In the genomic region with DNA sequence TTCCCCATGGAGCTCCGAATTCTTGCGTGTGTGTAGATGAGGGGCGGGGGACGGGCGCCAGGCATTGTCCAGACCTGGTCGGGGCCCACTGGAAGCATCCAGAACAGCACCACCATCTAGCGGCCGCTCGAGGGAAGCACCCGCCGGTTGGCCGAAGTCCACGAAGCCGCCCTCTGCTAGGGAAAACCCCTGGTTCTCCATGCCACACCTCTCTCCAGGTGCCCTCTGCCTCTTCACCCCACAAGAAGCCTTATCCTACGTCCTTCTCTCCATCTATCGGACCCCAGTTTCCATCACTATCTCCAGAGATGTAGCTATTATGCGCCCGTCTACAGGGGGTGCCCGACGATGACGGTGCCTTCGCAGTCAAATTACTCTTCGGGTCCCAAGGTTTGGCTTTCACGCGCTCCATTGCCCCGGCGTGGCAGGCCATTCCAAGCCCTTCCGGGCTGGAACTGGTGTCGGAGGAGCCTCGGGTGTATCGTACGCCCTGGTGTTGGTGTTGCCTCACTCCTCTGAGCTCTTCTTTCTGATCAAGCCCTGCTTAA, we compare ENCODE assay signal across 8 cellular contexts. TPM values are rescaled to one million over a fixed set of nuclear protein-coding genes. Genes with fewer than 3 reads are reported as not detected.
DNase-seq lines count a peak whose midpoint lies in the region; ATAC-seq and TF ChIP-seq lines count a peak whose summit lies in the region.

No MANE protein-coding gene starts in this region.

- no peak for TF ChIP-seq POLR2A in vagina (IDR thresholded peaks at IDR 0.05)

- H3K27ac Mint-ChIP-seq in T-helper 2 cell treated with Interferon-gamma antibody and Interleukin-4, amounts not matched to agents 5 μg/mL and 100 μg/mL, for 36 hours: peak overlapping the region; percentile 92

- H3K4me3 ChIP-seq in right cardiac atrium (ENCODE audit: low read length): peak overlapping the region; percentile 78
- peak overlapping the region; percentile 82 for H3K4me3 ChIP-seq in rectal smooth muscle tissue (ENCODE audit: low read length)
- H3K4me3 ChIP-seq in vagina: peak overlapping the region; percentile 70 to 82

- H3K36me3 ChIP-seq in rectal smooth muscle tissue (ENCODE audit: control insufficient read depth, insufficient read depth, low read length) (peaks cover 15% of the 10 kb centered on the region), vagina (peaks cover 0 to 29% of the 10 kb centered on the region in 2 donors)

- intact Hi-C loops in right cardiac atrium (cut with DNase I): loop anchor here in 2 of 4 donors (2.0 to 10.0 kb wide), 3 partner anchors 46 to 126 kb away; a partner anchor contains a TSS
- intact Hi-C loops in vagina (cut with DNase I): loop anchor here (5.0 to 10.0 kb wide), 3 partner anchors 44 to 306 kb away; a partner anchor contains a TSS

- peak; percentile 92 for DNase-seq in GM03348 (ENCODE audit: low spot score)
- DNase-seq in NCI-H1436 treated with DMSO at 0.1 percent for 48 hours (lab: John Stamatoyannopoulos, UW): peak; percentile 45
- peak; percentile 87 for DNase-seq in T-helper 2 cell treated with Interferon-gamma antibody and Interleukin-4, amounts not matched to agents 5 μg/mL and 100 μg/mL, for 36 hours (ENCODE audit: low spot score)
- DNase-seq in right cardiac atrium: peak; percentile 92 to 96 (median 96)
- DNase-seq in vagina (ENCODE audit: extremely low spot score in 2 of 2): peak in 1 of 2 donors; percentile 92

- no peaks in the 10 kb centered on the region for H3K27me3 Mint-ChIP-seq in T-helper 2 cell treated with Interferon-gamma antibody and Interleukin-4, amounts not matched to agents 5 μg/mL and 100 μg/mL, for 36 hours (ENCODE audit: low read depth)

- H3K4me3 Mint-ChIP-seq in T-helper 2 cell treated with Interferon-gamma antibody and Interleukin-4, amounts not matched to agents 5 μg/mL and 100 μg/mL, for 36 hours: peak overlapping the region; percentile 85

- H3K27ac ChIP-seq in angular gyrus (ENCODE audit: low read depth, low read length): peak overlapping the region; percentile 88
- H3K27ac ChIP-seq in right cardiac atrium (ENCODE audit: low read length): peak overlapping the region; percentile 87
- peak overlapping the region; percentile 99 for H3K27ac ChIP-seq in rectal smooth muscle tissue (ENCODE audit: low read depth, low read length)
- H3K27ac ChIP-seq in vagina: peak overlapping the region; percentile 88

- H3K9me3 ChIP-seq in right cardiac atrium (ENCODE audit: control insufficient read depth, low read length) (no peaks in the 10 kb centered on the region), vagina (no peaks in the 10 kb centered on the region)

- peaks cover 8% of the 10 kb centered on the region for H3K4me1 ChIP-seq in right cardiac atrium (ENCODE audit: control insufficient read depth, insufficient read depth, low read length)
- peaks cover 40% of the 10 kb centered on the region for H3K4me1 ChIP-seq in rectal smooth muscle tissue (ENCODE audit: control insufficient read depth, insufficient read depth, low read length)
- H3K4me1 ChIP-seq in vagina: peaks cover 70% of the 10 kb centered on the region

- TF ChIP-seq CTCF in vagina (IDR thresholded peaks at IDR 0.05): peak; percentile 64 to 90 (median 89)

- peaks cover 32% of the 10 kb centered on the region for H3K36me3 Mint-ChIP-seq in T-helper 2 cell treated with Interferon-gamma antibody and Interleukin-4, amounts not matched to agents 5 μg/mL and 100 μg/mL, for 36 hours (ENCODE audit: low read depth)

- ATAC-seq in HG02610 (IDR thresholded peaks at IDR 0.05; ENCODE audit: unreplicated experiment) (peak; percentile 46), right cardiac atrium (peak; percentile 68 to 76)

- no peaks in the 10 kb centered on the region for H3K9me3 Mint-ChIP-seq in T-helper 2 cell treated with Interferon-gamma antibody and Interleukin-4, amounts not matched to agents 5 μg/mL and 100 μg/mL, for 36 hours

- H3K4me1 Mint-ChIP-seq in T-helper 2 cell treated with Interferon-gamma antibody and Interleukin-4, amounts not matched to agents 5 μg/mL and 100 μg/mL, for 36 hours (ENCODE audit: low read depth): peaks cover 37% of the 10 kb centered on the region

- H3K9ac ChIP-seq in rectal smooth muscle tissue (ENCODE audit: low read length): peak overlapping the region; percentile 12

- H3K27me3 ChIP-seq in right cardiac atrium (ENCODE audit: control insufficient read depth, insufficient read depth): no peaks in the 10 kb centered on the region
- H3K27me3 ChIP-seq in rectal smooth muscle tissue (ENCODE audit: control insufficient read depth, insufficient read depth, low read length): no peaks in the 10 kb centered on the region
- H3K27me3 ChIP-seq in vagina: no peaks in the 10 kb centered on the region

- WGBS in right cardiac atrium: under 1% methylated on average over 32 of the region's 32 CpGs

RNA-seq across cellular contexts. Expression of a gene that starts 0.6 kb away (rescaled TPM):
- total RNA-seq in right cardiac atrium (10 to 100 TPM; 27.2 to 37.2 (median 34.2) TPM), vagina (60.2 TPM)
- polyA plus RNA-seq in right cardiac atrium: 45.2 TPM

RNA-seq across cellular contexts. Expression of a gene that starts 2.6 kb away (rescaled TPM):
- total RNA-seq in right cardiac atrium: 10 to 100 TPM; 14.6 to 19.9 (median 15.7) TPM
- polyA plus RNA-seq in right cardiac atrium: 15.3 TPM
- 20.1 TPM for total RNA-seq in vagina

RNA-seq across cellular contexts. Expression of a gene that starts 12.2 kb away (rescaled TPM):
- 10 to 100 TPM; 42.9 to 52.0 (median 47.5) TPM for total RNA-seq in right cardiac atrium
- 58.4 TPM for polyA plus RNA-seq in right cardiac atrium
- 60.6 TPM for total RNA-seq in vagina

RNA-seq across cellular contexts. Expression of a gene that starts 18.3 kb away (rescaled TPM):
- 10 to 100 TPM; 34.6 to 45.6 (median 44.1) TPM for total RNA-seq in right cardiac atrium
- 19.4 TPM for polyA plus RNA-seq in right cardiac atrium
- 40.0 TPM for total RNA-seq in vagina

RNA-seq across cellular contexts. Expression of a gene that starts 22.6 kb away (rescaled TPM):
- total RNA-seq in right cardiac atrium: 10 to 100 TPM; 19.3 to 32.7 (median 29.4) TPM
- 43.7 TPM for polyA plus RNA-seq in right cardiac atrium
- 73.4 TPM for total RNA-seq in vagina
